22 cellular contexts compared by ENCODE assay signal in the genomic region with DNA sequence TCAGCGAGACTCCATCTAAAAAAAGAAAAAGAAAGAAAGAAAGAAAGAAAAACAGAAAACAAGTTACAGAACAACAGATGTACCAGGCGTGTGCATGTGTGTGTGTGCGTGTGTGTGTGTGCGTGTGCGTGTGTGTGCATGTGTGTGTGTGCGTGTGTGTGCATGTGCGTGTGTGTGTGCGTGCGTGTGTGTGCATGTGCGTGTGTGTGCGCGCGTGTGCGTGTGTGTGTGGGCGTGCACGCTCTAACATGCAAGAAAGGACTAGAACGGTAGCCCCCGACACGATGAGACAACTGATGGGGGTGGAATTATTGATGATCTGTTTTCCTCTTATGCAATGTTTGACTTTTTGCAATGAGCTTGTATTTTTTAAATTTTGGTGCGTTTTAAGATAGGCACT.
"Had no signal": no experiment of that assay in that cellular context is flagged by ENCODE, and none has a peak within 500 bp of the region (broad histone marks: within the 10 kb centered on the region; RNA-seq: fewer than 3 reads in every experiment).

No MANE protein-coding gene starts in this region.

- H3K9me3 ChIP-seq: esophagus muscularis mucosa, heart right ventricle, right atrium auricular region, thoracic aorta, upper lobe of left lung had no signal

- H3K27me3 ChIP-seq: heart right ventricle, right atrium auricular region, upper lobe of left lung had no signal

- H3K4me3 ChIP-seq: esophagus muscularis mucosa, heart right ventricle, neural progenitor cell, right atrium auricular region, smooth muscle cell, thoracic aorta, upper lobe of left lung had no signal

- H3K36me3 ChIP-seq: esophagus muscularis mucosa, heart right ventricle, neural progenitor cell, right atrium auricular region, thoracic aorta, upper lobe of left lung, WERI-Rb-1 had no signal

- H3K9ac ChIP-seq: neural progenitor cell had no signal

- DNase-seq: activated CD4-positive, alpha-beta T cell treated with anti-CD3 and anti-CD28 coated beads for 48 hours; activated CD4-positive, alpha-beta T cell treated with anti-CD3 and anti-CD28 coated beads, Interleukin-2, amount 50 U/mL, for 48 hours; activated CD8-positive, alpha-beta memory T cell treated with anti-CD3 and anti-CD28 coated beads for 24 hours; activated effector memory CD4-positive, alpha-beta T cell treated with anti-CD3 and anti-CD28 coated beads, Interleukin-2, amount 50 U/mL, for 16 hours; activated naive CD4-positive, alpha-beta T cell treated with anti-CD3 and anti-CD28 coated beads, Interleukin-2, amount 10 ng/mL, durations not matched to agents 7 days and 5 days; amniotic stem cell; endodermal cell; foreskin melanocyte; heart right ventricle; natural killer cell; stimulated activated CD4-positive, alpha-beta T cell treated with anti-CD3 and anti-CD28 coated beads, Interleukin-1b, Interleukin-23, amount 100 ng/mL, for 48 hours; stimulated activated naive CD8-positive, alpha-beta T cell treated with anti-CD3 and anti-CD28 coated beads, Interleukin-15, Interleukin-2, amounts not matched to agents 100 U/mL and 50 U/mL, for 24 hours; T-helper 17 cell; T1000; upper lobe of left lung; WERI-Rb-1 had no signal

- H3K27ac ChIP-seq: esophagus muscularis mucosa, heart right ventricle, neural progenitor cell, right atrium auricular region, thoracic aorta, upper lobe of left lung, WERI-Rb-1 had no signal

- ATAC-seq: activated CD4-positive, CD25-positive, alpha-beta regulatory T cell treated with anti-CD3 and anti-CD28 coated beads, Interleukin-2, amount 50 U/mL, for 24 hours; heart right ventricle; natural killer cell; stimulated activated naive CD8-positive, alpha-beta T cell treated with anti-CD3 and anti-CD28 coated beads, Interleukin-15, Interleukin-2, amounts not matched to agents 100 U/mL and 50 U/mL, for 24 hours; T-helper 17 cell had no signal
